Comparison of ENCODE assay signal across 28 cellular contexts in genomic region chr5:116814656-116815055, GRCh38.
DNase-seq lines count a peak whose midpoint lies in the region; ATAC-seq lines count a peak whose summit lies in the region.
"Had no signal": no experiment of that assay in that cellular context is flagged by ENCODE, and none has a peak within 500 bp of the region (broad histone marks: within the 10 kb centered on the region; RNA-seq: fewer than 3 reads in every experiment).

No MANE protein-coding gene starts in this region.

- intact Hi-C loops in activated T-helper 1 cell treated with anti-CD3 and anti-CD28 coated beads, Interleukin-12 subunit alpha, Interleukin-12 subunit beta, Interleukin-2, Interleukin-4 antibody, amounts not matched to agents 30 ng/mL and 10 ng/mL and 1 ng/mL, durations not matched to agents 14 hours and 24 hours and 36 hours (cut with micrococcal nuclease): no loop called here

- H3K4me1 ChIP-seq in HUES6 (ENCODE audit: control insufficient read depth, insufficient read depth, low read length): peaks cover 45% of the 10 kb centered on the region
- H3K4me1 ChIP-seq in iPS-18a (ENCODE audit: control insufficient read depth, low read depth, low read length): peaks cover 36% of the 10 kb centered on the region
- H3K4me1 ChIP-seq: BLaER1, left lung, psoas muscle, sigmoid colon, tibial nerve had no signal

- H3K27me3 Mint-ChIP-seq in activated T-helper 1 cell treated with anti-CD3 and anti-CD28 coated beads, Interleukin-12 subunit alpha, Interleukin-12 subunit beta, Interleukin-2, Interleukin-4 antibody, amounts not matched to agents 30 ng/mL and 10 ng/mL and 1 ng/mL, durations not matched to agents 14 hours and 24 hours and 36 hours (ENCODE audit: insufficient read depth): no peaks in the 10 kb centered on the region
- H3K27me3 Mint-ChIP-seq: dendritic cell treated with granulocyte-macrophage colony-stimulating factor and Interleukin-4, amounts not matched to agents 40 ng/mL and 50 ng/mL, for 4 days had no signal

- H3K4me1 Mint-ChIP-seq in activated T-helper 1 cell treated with anti-CD3 and anti-CD28 coated beads, Interleukin-12 subunit alpha, Interleukin-12 subunit beta, Interleukin-2, Interleukin-4 antibody, amounts not matched to agents 30 ng/mL and 10 ng/mL and 1 ng/mL, durations not matched to agents 14 hours and 24 hours and 36 hours (ENCODE audit: low read depth): no peaks in the 10 kb centered on the region
- H3K4me1 Mint-ChIP-seq: T-helper 17 cell had no signal

- no peaks in the 10 kb centered on the region for H3K9me3 Mint-ChIP-seq in activated T-helper 1 cell treated with anti-CD3 and anti-CD28 coated beads, Interleukin-12 subunit alpha, Interleukin-12 subunit beta, Interleukin-2, Interleukin-4 antibody, amounts not matched to agents 30 ng/mL and 10 ng/mL and 1 ng/mL, durations not matched to agents 14 hours and 24 hours and 36 hours

- H3K36me3 ChIP-seq in HUES6 (ENCODE audit: control insufficient read depth, insufficient read depth, low read length) (no peaks in the 10 kb centered on the region), iPS-18a (ENCODE audit: control insufficient read depth, low read depth, low read length) (no peaks in the 10 kb centered on the region)
- H3K36me3 ChIP-seq: BLaER1, left lung, MG63, sigmoid colon, tibial nerve had no signal

- H3K27ac ChIP-seq in HUES6 (ENCODE audit: low read depth, low read length) (peak overlapping the region; percentile 6), iPS-18a (ENCODE audit: low read length) (peak overlapping the region; percentile 41)
- H3K27ac ChIP-seq: BLaER1, GM23248, KMS-11, left lung, psoas muscle, sigmoid colon, SK-N-MC, tibial nerve had no signal

- no peak for ATAC-seq in HG03280 (IDR thresholded peaks at IDR 0.05; ENCODE audit: unreplicated experiment)
- ATAC-seq: activated CD4-positive, CD25-positive, alpha-beta regulatory T cell treated with anti-CD3 and anti-CD28 coated beads, Interleukin-2, amount 50 U/mL, for 24 hours; left lung; psoas muscle; T-helper 17 cell had no signal

- no peak overlapping the region for H3K27ac Mint-ChIP-seq in activated T-helper 1 cell treated with anti-CD3 and anti-CD28 coated beads, Interleukin-12 subunit alpha, Interleukin-12 subunit beta, Interleukin-2, Interleukin-4 antibody, amounts not matched to agents 30 ng/mL and 10 ng/mL and 1 ng/mL, durations not matched to agents 14 hours and 24 hours and 36 hours
- H3K27ac Mint-ChIP-seq: dendritic cell treated with granulocyte-macrophage colony-stimulating factor and Interleukin-4, amounts not matched to agents 40 ng/mL and 50 ng/mL, for 4 days; T-helper 17 cell had no signal

- DNase-seq in NCI-H69 (lab: John Stamatoyannopoulos, UW) (peak; percentile 58), kidney tubule cell (ENCODE audit: low spot score) (no peak)
- no peak for DNase-seq in central memory CD4-positive, alpha-beta T cell
- DNase-seq in activated T-helper 1 cell treated with anti-CD3 and anti-CD28 coated beads, Interleukin-12 subunit alpha, Interleukin-12 subunit beta, Interleukin-2, Interleukin-4 antibody, amounts not matched to agents 30 ng/mL and 10 ng/mL and 1 ng/mL, durations not matched to agents 14 hours and 24 hours and 36 hours (ENCODE audit: low spot score): no peak
- DNase-seq: activated CD4-positive, alpha-beta T cell treated with anti-CD3 and anti-CD28 coated beads, Interleukin-2, amount 50 U/mL, for 48 hours; activated T-cell treated with anti-CD3 and anti-CD28 coated beads, Interleukin-2, amount 50 U/mL, for 48 hours; DMS153; GM23248; left lung; mesenchymal stem cell; MG63; NCI-H2029 treated with DMSO at 0.1 percent for 48 hours; NCI-H345; NCI-H82; psoas muscle; sigmoid colon; stimulated activated CD4-positive, alpha-beta T cell treated with anti-CD3 and anti-CD28 coated beads, Interleukin-12 subunit alpha, Interleukin-12 subunit beta, amount 100 ng/mL, for 4 hours; stimulated activated CD4-positive, alpha-beta T cell treated with anti-CD3 and anti-CD28 coated beads, Interleukin-4, amount 100 ng/mL, for 1 hour; T-helper 17 cell had no signal

- H3K36me3 Mint-ChIP-seq in activated T-helper 1 cell treated with anti-CD3 and anti-CD28 coated beads, Interleukin-12 subunit alpha, Interleukin-12 subunit beta, Interleukin-2, Interleukin-4 antibody, amounts not matched to agents 30 ng/mL and 10 ng/mL and 1 ng/mL, durations not matched to agents 14 hours and 24 hours and 36 hours (ENCODE audit: low read depth): no peaks in the 10 kb centered on the region

- H3K4me3 ChIP-seq in HUES6 (ENCODE audit: low read depth, low read length) (no peak overlapping the region), iPS-18a (ENCODE audit: low read length) (no peak overlapping the region)
- H3K4me3 ChIP-seq: BLaER1, GM23248, left lung, MG63, psoas muscle, sigmoid colon, SK-N-MC, tibial nerve had no signal

- H3K9me3 ChIP-seq in HUES6 (ENCODE audit: control insufficient read depth, insufficient read depth, low read depth, low read length) (no peaks in the 10 kb centered on the region), iPS-18a (ENCODE audit: control insufficient read depth, low read depth, low read length) (no peaks in the 10 kb centered on the region)
- H3K9me3 ChIP-seq: BLaER1, left lung, MG63, psoas muscle, sigmoid colon, tibial nerve had no signal

- H3K27me3 ChIP-seq in HUES6 (ENCODE audit: control insufficient read depth, insufficient read depth, low read length): no peaks in the 10 kb centered on the region
- H3K27me3 ChIP-seq in iPS-18a (ENCODE audit: control insufficient read depth, insufficient read depth, low read length): no peaks in the 10 kb centered on the region
- H3K27me3 ChIP-seq: BLaER1, left lung, MG63, sigmoid colon, tibial nerve had no signal

- H3K4me3 Mint-ChIP-seq in activated T-helper 1 cell treated with anti-CD3 and anti-CD28 coated beads, Interleukin-12 subunit alpha, Interleukin-12 subunit beta, Interleukin-2, Interleukin-4 antibody, amounts not matched to agents 30 ng/mL and 10 ng/mL and 1 ng/mL, durations not matched to agents 14 hours and 24 hours and 36 hours: no peak overlapping the region
- H3K4me3 Mint-ChIP-seq: dendritic cell treated with granulocyte-macrophage colony-stimulating factor and Interleukin-4, amounts not matched to agents 40 ng/mL and 50 ng/mL, for 4 days; T-helper 17 cell had no signal

- peak overlapping the region; percentile 17 for H3K9ac ChIP-seq in HUES6 (ENCODE audit: low read length)
- no peak overlapping the region for H3K9ac ChIP-seq in iPS-18a (ENCODE audit: low read length)
- H3K9ac ChIP-seq: BLaER1, GM23248, KMS-11 had no signal
